ENCODE assay signal across 23 cellular contexts in the genomic region with DNA sequence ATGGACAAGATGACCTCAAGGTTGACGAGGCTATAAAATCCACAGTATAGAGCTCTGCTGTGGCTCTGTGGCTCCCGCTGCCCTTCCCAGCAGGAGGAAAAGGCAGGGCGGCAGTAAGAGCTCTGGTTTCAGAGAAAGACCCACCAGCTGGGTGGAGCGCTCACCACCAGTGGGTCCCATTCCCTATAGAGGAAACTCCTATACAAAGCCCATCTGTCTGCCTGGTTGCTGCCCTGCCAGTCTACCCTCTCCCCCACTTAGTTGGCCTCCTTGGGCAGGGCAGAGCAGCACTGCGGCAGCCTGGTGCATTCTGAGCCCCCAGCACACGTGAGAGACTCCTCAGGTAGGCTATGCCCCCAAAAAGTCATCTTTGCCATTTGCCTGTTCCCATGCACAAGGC. TPM values are rescaled to one million over a fixed set of nuclear protein-coding genes. Genes with fewer than 3 reads are reported as not detected.
A peak's percentile ranks its signal among the peaks of the same experiment; 100 is the strongest.
DNase-seq lines count a peak whose midpoint lies in the region; ATAC-seq and TF ChIP-seq lines count a peak whose summit lies in the region.
"Had no signal": no experiment of that assay in that cellular context is flagged by ENCODE, and none has a peak within 500 bp of the region (broad histone marks: within the 10 kb centered on the region; RNA-seq: fewer than 3 reads in every experiment).

No MANE protein-coding gene starts in this region.

- H3K27ac ChIP-seq in breast epithelium = peak overlapping the region; percentile 35 to 40
- H3K27ac ChIP-seq in mammary epithelial cell (ENCODE audit: insufficient read depth, low read depth, low read length) = no peak overlapping the region
- H3K27ac ChIP-seq in lower lobe of right lung = peak overlapping the region; percentile 11
- peak overlapping the region in 1 of 8 donors; percentile 16 for H3K27ac ChIP-seq in spleen
- peak overlapping the region; percentile 88 to 93 for H3K27ac ChIP-seq in uterus
- no peak overlapping the region for H3K27ac ChIP-seq in WERI-Rb-1
- H3K27ac ChIP-seq: BLaER1 treated with 17β-estradiol and CSF1 and Interleukin-3, amounts not matched to agents 10 nM and 100 nM; SJSA1 had no signal

- no peak for TF ChIP-seq POLR2A in breast epithelium (IDR thresholded peaks at IDR 0.05)
- no peak for TF ChIP-seq POLR2A in spleen (IDR thresholded peaks at IDR 0.05)
- no peak for TF ChIP-seq POLR2A in uterus (IDR thresholded peaks at IDR 0.05)

- no peak for ATAC-seq in lower lobe of right lung
- ATAC-seq in GM21367 (IDR thresholded peaks at IDR 0.05; ENCODE audit: unreplicated experiment) = no peak
- ATAC-seq: CD8-positive, alpha-beta T cell; HCT116 had no signal

- no peak overlapping the region for H3K4me3 ChIP-seq in breast epithelium
- H3K4me3 ChIP-seq in mammary epithelial cell (replicated peaks in 1 of 3; ENCODE audit: insufficient read depth in 1 of 3, low read depth in 2 of 3, low read length in 3 of 3) = no peak overlapping the region
- H3K4me3 ChIP-seq in lower lobe of right lung = no peak overlapping the region
- H3K4me3 ChIP-seq in spleen = no peak overlapping the region
- no peak overlapping the region for H3K4me3 ChIP-seq in uterus
- H3K4me3 ChIP-seq in MG63 = no peak overlapping the region
- H3K4me3 ChIP-seq in WERI-Rb-1 (ENCODE audit: low read depth, low read length) = no peak overlapping the region
- H3K4me3 ChIP-seq: BLaER1 treated with 17β-estradiol and CSF1 and Interleukin-3, amounts not matched to agents 10 nM and 100 nM; Peyer's patch; SJSA1 had no signal

- no peak overlapping the region for H2AFZ ChIP-seq in mammary epithelial cell (ENCODE audit: low read depth, low read length)

- no peak overlapping the region for H3K4me2 ChIP-seq in mammary epithelial cell (ENCODE audit: insufficient read depth, low read depth, low read length)
- H3K4me2 ChIP-seq: BLaER1 treated with 17β-estradiol and CSF1 and Interleukin-3, amounts not matched to agents 10 nM and 100 nM had no signal

- H3K9me3 ChIP-seq in breast epithelium (no peaks in the 10 kb centered on the region), mammary epithelial cell (replicated peaks; ENCODE audit: insufficient read depth, low read length) (no peaks in the 10 kb centered on the region), lower lobe of right lung (no peaks in the 10 kb centered on the region), spleen (no peaks in the 10 kb centered on the region), uterus (no peaks in the 10 kb centered on the region), MG63 (no peaks in the 10 kb centered on the region), WERI-Rb-1 (ENCODE audit: severe bottlenecking) (no peaks in the 10 kb centered on the region)
- H3K9me3 ChIP-seq: BLaER1 treated with 17β-estradiol and CSF1 and Interleukin-3, amounts not matched to agents 10 nM and 100 nM; Peyer's patch; SJSA1 had no signal

- H3K9ac ChIP-seq in mammary epithelial cell (ENCODE audit: insufficient read depth, low read length) = no peak overlapping the region
- H3K9ac ChIP-seq: BLaER1 treated with 17β-estradiol and CSF1 and Interleukin-3, amounts not matched to agents 10 nM and 100 nM had no signal

- H3K4me1 ChIP-seq in breast epithelium (peaks cover 17 to 33% of the 10 kb centered on the region in 2 donors), mammary epithelial cell (ENCODE audit: insufficient read depth, low read length) (peaks cover 3% of the 10 kb centered on the region), lower lobe of right lung (peaks cover 58% of the 10 kb centered on the region), spleen (peaks cover 0 to 61% (median 22%) of the 10 kb centered on the region in 6 donors), uterus (peaks cover 4 to 22% of the 10 kb centered on the region in 2 donors)

- in situ Hi-C loops in mammary epithelial cell (cut with MboI; ENCODE audit: low sequenced_read_pairs in 2 of 2) = no loop called here

- H4K20me1 ChIP-seq in mammary epithelial cell (ENCODE audit: insufficient read depth, low read length) = no peaks in the 10 kb centered on the region

- no peaks in the 10 kb centered on the region for H3K36me3 ChIP-seq in breast epithelium
- H3K36me3 ChIP-seq in mammary epithelial cell (ENCODE audit: insufficient read depth, low read length) = no peaks in the 10 kb centered on the region
- H3K36me3 ChIP-seq in lower lobe of right lung = no peaks in the 10 kb centered on the region
- H3K36me3 ChIP-seq in spleen = no peaks in the 10 kb centered on the region
- H3K36me3 ChIP-seq in uterus = no peaks in the 10 kb centered on the region
- peaks cover 6% of the 10 kb centered on the region for H3K36me3 ChIP-seq in MG63
- no peaks in the 10 kb centered on the region for H3K36me3 ChIP-seq in WERI-Rb-1
- H3K36me3 ChIP-seq: Peyer's patch, SJSA1 had no signal

- intact Hi-C loops in breast epithelium (cut with DNase I; ENCODE audit: low total_unique reads) (no loop called here), mammary epithelial cell (cut with micrococcal nuclease) (no loop called here), lower lobe of right lung (cut with DNase I) (no loop called here), spleen (cut with DNase I; ENCODE audit: low total_unique reads) (no loop called here), uterus (cut with DNase I; ENCODE audit: low total_unique reads) (no loop called here)

- BruUV-seq in mammary epithelial cell (replicated peaks; lab: Mats Ljungman, UMichigan) = no TSS peak

- no peak for DNase-seq in breast epithelium (ENCODE audit: low spot score in 2 of 2)
- no peak for DNase-seq in mammary epithelial cell
- no peak for DNase-seq in lower lobe of right lung
- DNase-seq in spleen = peak; percentile 52
- DNase-seq in uterus = peak in 1 of 2 donors; percentile 9
- no peak for DNase-seq in MG63
- DNase-seq in WERI-Rb-1 = no peak
- DNase-seq: 8988T; Calu3; CD8-positive, alpha-beta T cell; KG1; NCI-H1105; NCI-H146; NCI-H2029; NCI-H2171; NCI-H345; NCI-H524 had no signal

- dilution Hi-C loops in mammary epithelial cell (cut with HindIII; ENCODE audit: low sequenced_read_pairs) = no loop called here

- TF ChIP-seq CTCF in breast epithelium (IDR thresholded peaks at IDR 0.05) (no peak), mammary epithelial cell (conservative IDR thresholded peaks at IDR 0.05 in 1 of 2, IDR thresholded peaks at IDR 0.05 in 1 of 2; ENCODE audit: extremely low read depth in 1 of 2, insufficient read depth in 1 of 2, low read depth in 1 of 2, low read length in 2 of 2) (no peak), lower lobe of right lung (IDR thresholded peaks at IDR 0.05) (no peak), spleen (IDR thresholded peaks at IDR 0.05 in 8 of 11, conservative IDR thresholded peaks at IDR 0.05 in 3 of 11) (no peak), uterus (IDR thresholded peaks at IDR 0.05) (no peak), WERI-Rb-1 (IDR thresholded peaks at IDR 0.05; ENCODE audit: low read depth, low read length) (no peak)

- H3K27me3 ChIP-seq in breast epithelium (no peaks in the 10 kb centered on the region), mammary epithelial cell (ENCODE audit: insufficient read depth, low read length) (peaks cover 18% of the 10 kb centered on the region), lower lobe of right lung (ENCODE audit: low read depth) (no peaks in the 10 kb centered on the region), spleen (replicated peaks in 1 of 7) (no peaks in the 10 kb centered on the region), uterus (no peaks in the 10 kb centered on the region), MG63 (no peaks in the 10 kb centered on the region), WERI-Rb-1 (ENCODE audit: insufficient read depth, low read depth, severe bottlenecking) (no peaks in the 10 kb centered on the region)
- H3K27me3 ChIP-seq: BLaER1 treated with 17β-estradiol and CSF1 and Interleukin-3, amounts not matched to agents 10 nM and 100 nM; Peyer's patch; SJSA1 had no signal

- CTCF ChIA-PET in mammary epithelial cell (lab: Charles Lee; ENCODE audit: low non-redundant PET) = no interaction called here

- 86% methylated on average over 6 of the region's 6 CpGs for WGBS in mammary epithelial cell (ENCODE audit: low coverage, missing lambda C conversion rate)
- WGBS in spleen, 5 donors = 91 to 98% (median 94%) methylated on average over 6 of the region's 6 CpGs

- H3K79me2 ChIP-seq in mammary epithelial cell (ENCODE audit: insufficient read depth, low read length) = no peaks in the 10 kb centered on the region

RNA-seq across cellular contexts. Expression of a gene that starts 26.5 kb away (rescaled TPM):
- total RNA-seq in breast epithelium (100 to 1,000 TPM; 141 to 577 (median 154) TPM), mammary epithelial cell (10 to 100 TPM in 1 of 2 donors, under 1 TPM in 1; 0.80 to 20.0 TPM), lower lobe of right lung (505 TPM), spleen (100 to 1,000 TPM; 170 to 580 (median 273) TPM), uterus (1,000 to 10,000 TPM in 1 of 4 donors, 100 to 1,000 TPM in 3; 144 to 1,338 (median 313) TPM)
- polyA plus RNA-seq in mammary epithelial cell (0.46 TPM), spleen (10 to 100 TPM in 1 of 3 donors, 1 to 10 TPM in 2; 6.9 to 48.7 (median 8.6) TPM)
- 11.9 TPM for polyA minus RNA-seq in mammary epithelial cell
- total RNA-seq in MG63 (2014; rRNA removed; shearing (Covaris generic); ENCODE audit: low replicate concordance) = 13.4 and 17.6 TPM in 2 replicates
- total RNA-seq: CD8-positive, alpha-beta T cell; OCI-LY7 had no signal

Comparison
In these comparisons a context has a peak if more than half of its experiments do, and no peak if none do; other contexts are left out.
1. H3K27ac ChIP-seq: peak in breast epithelium (2 of 2), lower lobe of right lung (single experiment) and uterus (2 of 2); none in mammary epithelial cell (single experiment) and WERI-Rb-1 (single experiment).